1 cellular context compared by ENCODE assay signal in genomic region chr3:101725192-101725889, GRCh38.
TF ChIP-seq lines count a peak whose summit lies in the region.

No MANE protein-coding gene starts in this region.

TF ChIP-seq in WTC11, 78 proteins besides CTCF, POLR2A, EP300 and RAD21 (continued from another document):
- TF ChIP-seq, protein P1, sequence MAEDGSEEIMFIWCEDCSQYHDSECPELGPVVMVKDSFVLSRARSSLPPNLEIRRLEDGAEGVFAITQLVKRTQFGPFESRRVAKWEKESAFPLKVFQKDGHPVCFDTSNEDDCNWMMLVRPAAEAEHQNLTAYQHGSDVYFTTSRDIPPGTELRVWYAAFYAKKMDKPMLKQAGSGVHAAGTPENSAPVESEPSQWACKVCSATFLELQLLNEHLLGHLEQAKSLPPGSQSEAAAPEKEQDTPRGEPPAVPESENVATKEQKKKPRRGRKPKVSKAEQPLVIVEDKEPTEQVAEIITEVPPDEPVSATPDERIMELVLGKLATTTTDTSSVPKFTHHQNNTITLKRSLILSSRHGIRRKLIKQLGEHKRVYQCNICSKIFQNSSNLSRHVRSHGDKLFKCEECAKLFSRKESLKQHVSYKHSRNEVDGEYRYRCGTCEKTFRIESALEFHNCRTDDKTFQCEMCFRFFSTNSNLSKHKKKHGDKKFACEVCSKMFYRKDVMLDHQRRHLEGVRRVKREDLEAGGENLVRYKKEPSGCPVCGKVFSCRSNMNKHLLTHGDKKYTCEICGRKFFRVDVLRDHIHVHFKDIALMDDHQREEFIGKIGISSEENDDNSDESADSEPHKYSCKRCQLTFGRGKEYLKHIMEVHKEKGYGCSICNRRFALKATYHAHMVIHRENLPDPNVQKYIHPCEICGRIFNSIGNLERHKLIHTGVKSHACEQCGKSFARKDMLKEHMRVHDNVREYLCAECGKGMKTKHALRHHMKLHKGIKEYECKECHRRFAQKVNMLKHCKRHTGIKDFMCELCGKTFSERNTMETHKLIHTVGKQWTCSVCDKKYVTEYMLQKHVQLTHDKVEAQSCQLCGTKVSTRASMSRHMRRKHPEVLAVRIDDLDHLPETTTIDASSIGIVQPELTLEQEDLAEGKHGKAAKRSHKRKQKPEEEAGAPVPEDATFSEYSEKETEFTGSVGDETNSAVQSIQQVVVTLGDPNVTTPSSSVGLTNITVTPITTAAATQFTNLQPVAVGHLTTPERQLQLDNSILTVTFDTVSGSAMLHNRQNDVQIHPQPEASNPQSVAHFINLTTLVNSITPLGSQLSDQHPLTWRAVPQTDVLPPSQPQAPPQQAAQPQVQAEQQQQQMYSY (CRISPR knock-in tag; IDR thresholded peaks at IDR 0.05), result no peak
- TF ChIP-seq MAX (CRISPR knock-in tag; IDR thresholded peaks at IDR 0.05), result no peak
- TF ChIP-seq, protein P2, sequence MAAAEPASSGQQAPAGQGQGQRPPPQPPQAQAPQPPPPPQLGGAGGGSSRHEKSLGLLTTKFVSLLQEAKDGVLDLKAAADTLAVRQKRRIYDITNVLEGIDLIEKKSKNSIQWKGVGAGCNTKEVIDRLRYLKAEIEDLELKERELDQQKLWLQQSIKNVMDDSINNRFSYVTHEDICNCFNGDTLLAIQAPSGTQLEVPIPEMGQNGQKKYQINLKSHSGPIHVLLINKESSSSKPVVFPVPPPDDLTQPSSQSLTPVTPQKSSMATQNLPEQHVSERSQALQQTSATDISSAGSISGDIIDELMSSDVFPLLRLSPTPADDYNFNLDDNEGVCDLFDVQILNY (CRISPR knock-in tag; IDR thresholded peaks at IDR 0.05), result no peak
- no peak for TF ChIP-seq SOX15 (CRISPR knock-in tag; IDR thresholded peaks at IDR 0.05)
